1 cellular context compared by ENCODE assay signal in the genomic region with DNA sequence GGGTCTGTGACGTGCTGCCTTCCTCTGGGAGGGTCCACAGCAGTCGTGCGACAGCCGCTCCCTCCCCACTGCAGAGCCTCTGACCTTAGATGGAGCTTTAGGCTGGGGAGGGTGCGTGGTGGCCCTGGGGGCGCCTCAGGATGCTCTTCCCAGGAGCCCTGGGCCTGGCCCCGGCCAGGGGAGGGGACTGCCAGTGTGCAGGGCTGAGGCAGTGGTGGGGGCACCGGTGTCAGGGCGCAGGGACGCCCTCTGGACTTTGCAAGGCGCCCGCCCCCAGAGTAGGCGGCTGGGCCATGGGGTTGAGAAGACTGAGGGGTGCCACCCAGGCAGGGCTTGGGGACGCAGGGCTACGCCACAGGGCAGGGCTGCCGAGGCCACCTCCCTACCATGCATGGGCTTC. TPM values are rescaled to one million over a fixed set of nuclear protein-coding genes. Genes with fewer than 3 reads are reported as not detected.
"Had no signal": no experiment of that assay in that cellular context is flagged by ENCODE, and none has a peak within 500 bp of the region (broad histone marks: within the 10 kb centered on the region; RNA-seq: fewer than 3 reads in every experiment).

No MANE protein-coding gene starts in this region.

RNA-seq across cellular contexts. Expression of a gene that starts 14.6 kb away (rescaled TPM):
- total RNA-seq: activated CD4-positive, alpha-beta T cell treated with anti-CD3 and anti-CD28 coated beads, Interleukin-2, amount 10 ng/mL, durations not matched to agents 24 days and 14 days had no signal
